In the genomic region with DNA sequence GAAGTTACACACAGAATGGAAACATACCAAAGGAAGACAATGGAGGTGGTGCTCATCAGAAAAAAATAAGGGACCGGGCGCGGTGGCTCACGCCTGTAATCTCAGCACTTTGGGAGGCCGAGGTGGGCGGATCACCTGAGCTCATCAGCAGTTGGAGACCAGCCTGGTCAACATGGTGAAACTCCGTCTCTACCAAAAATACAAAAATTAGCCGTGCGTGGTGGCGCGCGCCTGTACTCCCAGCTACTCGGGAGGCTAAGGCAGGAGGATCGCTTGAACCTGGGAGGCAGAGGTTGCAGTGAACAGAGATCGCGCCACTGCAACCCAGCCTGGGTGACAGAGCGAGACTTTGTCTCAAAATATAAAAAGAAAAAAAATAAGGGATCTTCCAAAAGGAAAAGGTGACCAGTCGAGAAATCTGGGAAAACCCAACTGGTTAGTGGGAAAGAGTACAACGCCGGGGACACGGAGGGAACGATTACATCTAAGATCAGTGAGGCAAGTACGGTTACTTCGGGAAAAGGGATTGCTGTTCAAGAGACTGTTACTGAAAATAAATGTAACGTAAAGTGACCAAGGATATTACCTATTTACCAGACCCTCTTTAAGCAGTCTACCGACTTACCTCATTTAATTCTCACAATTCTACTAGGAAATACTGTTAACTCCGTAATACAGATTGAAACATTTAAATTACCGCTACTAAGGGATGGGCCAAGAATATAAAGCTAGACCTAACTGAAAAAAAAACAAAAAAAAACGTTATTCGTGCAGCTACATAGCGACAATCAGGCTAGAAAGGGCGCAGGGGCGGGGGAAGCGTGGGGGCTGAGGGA, we compare ENCODE assay signal across 8 cellular contexts. TPM values are rescaled to one million over a fixed set of nuclear protein-coding genes. Genes with fewer than 3 reads are reported as not detected.
A peak's percentile ranks its signal among the peaks of the same experiment; 100 is the strongest.
DNase-seq lines count a peak whose midpoint lies in the region; ATAC-seq and TF ChIP-seq lines count a peak whose summit lies in the region.

No MANE protein-coding gene starts in this region.

- TF ChIP-seq CTCF in HEK293 (tag by site-specific recombination; IDR thresholded peaks at IDR 0.05) = no peak
- no peak for TF ChIP-seq CTCF in astrocyte of the cerebellum (IDR thresholded peaks at IDR 0.05; ENCODE audit: low read depth, low read length, missing control alignments)
- no peak for TF ChIP-seq CTCF in liver (IDR thresholded peaks at IDR 0.05; ENCODE audit: low read depth, low read length, missing input control)
- no peak for TF ChIP-seq CTCF in thyroid gland (IDR thresholded peaks at IDR 0.05)

- H3K9ac ChIP-seq in liver (ENCODE audit: low read depth in 1 of 2, low read length in 2 of 2) = peak overlapping the region; percentile 90 to 99

- no peak for TF ChIP-seq POLR2A in thyroid gland (IDR thresholded peaks at IDR 0.05)

- WGBS in liver = 37% methylated on average over 34 of the region's 34 CpGs
- WGBS in thyroid gland, 2 donors = 35 to 42% methylated on average over 34 of the region's 34 CpGs

- H3K27me3 ChIP-seq in liver (ENCODE audit: control insufficient read depth in 4 of 4, insufficient read depth in 4 of 4, low read length in 3 of 4) (no peaks in the 10 kb centered on the region), thyroid gland (no peaks in the 10 kb centered on the region)

- ATAC-seq in GM19035 (IDR thresholded peaks at IDR 0.05; ENCODE audit: unreplicated experiment) = no peak

- no peaks in the 10 kb centered on the region for H3K9me3 ChIP-seq in HEK293 (ENCODE audit: control insufficient read depth, insufficient read depth, low read depth, low read length)
- H3K9me3 ChIP-seq in liver (ENCODE audit: control insufficient read depth in 4 of 4, low read length in 3 of 4) = no peaks in the 10 kb centered on the region
- H3K9me3 ChIP-seq in thyroid gland = no peaks in the 10 kb centered on the region

- H3K27ac ChIP-seq in HEK293 (ENCODE audit: extremely low read depth, low read depth, low read length) (peak overlapping the region; percentile 65; the same call in 1 of the 2 replicates), liver (ENCODE audit: low read depth in 1 of 2, low read length in 2 of 2) (peak overlapping the region; percentile 80 to 87), thyroid gland (peak overlapping the region in 2 of 3 donors; percentile 72 to 77)

- H3K4me1 ChIP-seq in HEK293 (ENCODE audit: control insufficient read depth, insufficient read depth, low read length) = peaks cover 5% of the 10 kb centered on the region; the same call in 1 of the 2 replicates
- H3K4me1 ChIP-seq in liver (ENCODE audit: control insufficient read depth in 4 of 4, insufficient read depth in 4 of 4, low read length in 3 of 4) = peaks cover 0 to 17% (median 13%) of the 10 kb centered on the region in 4 donors
- H3K4me1 ChIP-seq in thyroid gland = peaks cover 10 to 13% of the 10 kb centered on the region in 2 donors

- POLR2A ChIA-PET in HEK293 (lab: Yijun Ruan, JAX) = interaction anchor here (0.5 to 1.4 kb wide), 11 partner anchors 9 to 411 kb away, joined by 3 to 9 read pairs (median 4); partner anchors contain the start of genes SMG5 and TMEM79

- CTCF ChIA-PET in HEK293 (lab: Yijun Ruan, JAX) = interaction anchor here (0.5 to 2.1 kb wide), 13 partner anchors 10 to 402 kb away, joined by 3 to 14 read pairs (median 4); no protein-coding TSS in a partner anchor

- intact Hi-C loops in thyroid gland (cut with DNase I) = no loop called here

- TF ChIP-seq RAD21 in liver (IDR thresholded peaks at IDR 0.05) = no peak

- DNase-seq in A172 (ENCODE audit: low spot score) = peak; percentile 29
- DNase-seq in astrocyte of the cerebellum (ENCODE audit: low read depth) = no peak
- no peak for DNase-seq in thyroid gland
- DNase-seq in NCI-H1105 treated with DMSO at 0.1 percent for 48 hours (lab: John Stamatoyannopoulos, UW) = no peak
- DNase-seq in HPDE6-E6E7 (ENCODE audit: extremely low spot score) = no peak

- in situ Hi-C loops in astrocyte of the cerebellum (cut with HindIII; ENCODE audit: low sequenced_read_pairs) = no loop called here

- H3K36me3 ChIP-seq in HEK293 (ENCODE audit: control insufficient read depth in 2 of 2, insufficient read depth in 1 of 2, low read length in 2 of 2) (peaks cover 32 to 44% of the 10 kb centered on the region in 2 experiments), liver (ENCODE audit: control insufficient read depth in 4 of 4, insufficient read depth in 3 of 4, low read depth in 1 of 4, low read length in 3 of 4) (peaks cover 1 to 28% (median 23%) of the 10 kb centered on the region in 4 donors), thyroid gland (peaks cover 22 to 26% of the 10 kb centered on the region in 2 donors)

- H3K4me3 ChIP-seq in HEK293 (ENCODE audit: low read depth, low read length) (peak overlapping the region; percentile 71), astrocyte of the cerebellum (ENCODE audit: low read depth, low read length) (peak overlapping the region; percentile 96), liver (ENCODE audit: low read depth in 1 of 3, low read length in 3 of 3) (peak overlapping the region; percentile 71 to 100 (median 85)), thyroid gland (replicated peaks in 1 of 3) (peak overlapping the region; percentile 41 to 76 (median 50))

TF ChIP-seq in HEK293, 187 proteins besides CTCF, POLR2A, EP300 and RAD21 (continues in another document):
- TF ChIP-seq ZNF596 (tag by site-specific recombination; IDR thresholded peaks at IDR 0.05) (no peak), KLF1 (tag by site-specific recombination; IDR thresholded peaks at IDR 0.05) (peak; percentile 31; the same call in 1 of the 2 replicates)
- TF ChIP-seq, protein P1, sequence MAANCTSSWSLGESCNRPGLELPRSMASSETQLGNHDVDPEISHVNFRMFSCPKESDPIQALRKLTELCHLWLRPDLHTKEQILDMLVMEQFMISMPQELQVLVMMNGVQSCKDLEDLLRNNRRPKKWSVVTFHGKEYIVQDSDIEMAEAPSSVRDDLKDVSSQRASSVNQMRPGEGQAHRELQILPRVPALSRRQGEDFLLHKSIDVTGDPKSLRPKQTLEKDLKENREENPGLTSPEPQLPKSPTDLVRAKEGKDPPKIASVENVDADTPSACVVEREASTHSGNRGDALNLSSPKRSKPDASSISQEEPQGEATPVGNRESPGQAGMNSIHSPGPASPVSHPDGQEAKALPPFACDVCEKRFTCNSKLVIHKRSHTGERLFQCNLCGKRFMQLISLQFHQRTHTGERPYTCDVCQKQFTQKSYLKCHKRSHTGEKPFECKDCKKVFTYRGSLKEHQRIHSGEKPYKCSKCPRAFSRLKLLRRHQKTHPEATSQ (tag by site-specific recombination; IDR thresholded peaks at IDR 0.05) = no peak

TF ChIP-seq in liver, 16 proteins besides CTCF, POLR2A, EP300 and RAD21 (continues in another document):
- TF ChIP-seq REST (IDR thresholded peaks at IDR 0.05) (no peak), TAF1 (conservative IDR thresholded peaks at IDR 0.05) (no peak), HNF4A (conservative IDR thresholded peaks at IDR 0.05) (no peak), ATF3 (IDR thresholded peaks at IDR 0.05) (no peak), SP1 (IDR thresholded peaks at IDR 0.05) (no peak), RXRA (IDR thresholded peaks at IDR 0.05) (no peak), FOXA1 (IDR thresholded peaks at IDR 0.05) (no peak)
- TF ChIP-seq, protein P2, sequence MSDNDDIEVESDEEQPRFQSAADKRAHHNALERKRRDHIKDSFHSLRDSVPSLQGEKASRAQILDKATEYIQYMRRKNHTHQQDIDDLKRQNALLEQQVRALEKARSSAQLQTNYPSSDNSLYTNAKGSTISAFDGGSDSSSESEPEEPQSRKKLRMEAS (IDR thresholded peaks at IDR 0.05) = no peak

RNA-seq across cellular contexts. Expression of gene CCT3, which starts 0.8 kb away (rescaled TPM):
- total RNA-seq in A172 (2014; rRNA removed; shearing (Covaris generic)) = 1,101 and 1,191 TPM in 2 replicates
- total RNA-seq in liver (100 to 1,000 TPM; 135 to 144 TPM), thyroid gland (100 to 1,000 TPM; 121 to 214 (median 170) TPM)
- polyA plus RNA-seq in liver = 100 to 1,000 TPM in 1 of 2 donors, 10 to 100 TPM in 1; 74.5 to 102 TPM

RNA-seq across cellular contexts. Expression of gene TSACC, which starts 1.1 kb away (rescaled TPM):
- 3.5 and 9.4 TPM in 2 replicates for total RNA-seq in A172 (2014; rRNA removed; shearing (Covaris generic))
- total RNA-seq in liver (under 1 TPM in 1 of 2 donors, not detected in 1; 0.28 TPM), thyroid gland (1 to 10 TPM in 2 of 4 donors, not detected in 2; 1.2 to 8.3 TPM)
- 1 to 10 TPM in 1 of 2 donors, under 1 TPM in 1; 0.60 to 2.7 TPM for polyA plus RNA-seq in liver

RNA-seq across cellular contexts. Expression of gene RHBG, which starts 31.7 kb away (rescaled TPM):
- not detected in 2 replicates for total RNA-seq in A172 (2014; rRNA removed; shearing (Covaris generic))
- total RNA-seq in liver (1 to 10 TPM; 1.0 to 3.5 TPM), thyroid gland (not detected)
- polyA plus RNA-seq in liver = 1 to 10 TPM in 1 of 2 donors, under 1 TPM in 1; 0.25 to 6.4 TPM

RNA-seq across cellular contexts. Expression of gene VHLL, which starts 38.2 kb away (rescaled TPM):
- total RNA-seq in A172 (2014; rRNA removed; shearing (Covaris generic)) = not detected in 2 replicates
- total RNA-seq in liver = under 1 TPM in 1 of 2 donors, not detected in 1; 0.67 TPM
- not detected for polyA plus RNA-seq in liver
- total RNA-seq in thyroid gland = not detected

RNA-seq across cellular contexts. Expression of gene GLMP, which starts 41.8 kb away (rescaled TPM):
- 133 and 135 TPM in 2 replicates for total RNA-seq in A172 (2014; rRNA removed; shearing (Covaris generic))
- 10 to 100 TPM; 26.5 to 30.0 TPM for total RNA-seq in liver
- 10 to 100 TPM; 47.9 to 51.4 TPM for polyA plus RNA-seq in liver
- total RNA-seq in thyroid gland = 10 to 100 TPM; 43.3 to 56.1 (median 49.8) TPM
